8 cellular contexts compared by ENCODE assay signal in genomic region chr14:73714656-73715081, GRCh38. TPM values are rescaled to one million over a fixed set of nuclear protein-coding genes. Genes with fewer than 3 reads are reported as not detected.
DNase-seq lines count a peak whose midpoint lies in the region; ATAC-seq and TF ChIP-seq lines count a peak whose summit lies in the region.

No MANE protein-coding gene starts in this region.

- H3K4me1 Mint-ChIP-seq in neural crest cell, result peaks cover 66% of the 10 kb centered on the region

- H3K36me3 Mint-ChIP-seq in neural crest cell (ENCODE audit: low read depth), result peaks cover 12% of the 10 kb centered on the region

- peak overlapping the region; percentile 91 for H3K4me3 Mint-ChIP-seq in neural crest cell

- H3K27ac Mint-ChIP-seq in neural crest cell (ENCODE audit: unreplicated experiment), result peak overlapping the region; percentile 96

- no peak for DNase-seq in AG09309 (ENCODE audit: low read depth)
- DNase-seq in NCI-H748 treated with DMSO at 0.1 percent for 48 hours (lab: John Stamatoyannopoulos, UW), result peak; percentile 84
- DNase-seq in dermis blood vessel endothelial cell, result peak; percentile 34
- no peak for DNase-seq in neural crest cell (ENCODE audit: low read depth, low spot score)
- no peak for DNase-seq in SKM-1 (lab: John Stamatoyannopoulos, UW; ENCODE audit: unreplicated experiment)

- no peaks in the 10 kb centered on the region for H3K9me3 Mint-ChIP-seq in neural crest cell

- peak; percentile 3 for ATAC-seq in GM19324 (IDR thresholded peaks at IDR 0.05; ENCODE audit: low FRiP score, unreplicated experiment)
- ATAC-seq in HG03469 (IDR thresholded peaks at IDR 0.05; ENCODE audit: unreplicated experiment), result no peak
- no peak for ATAC-seq in GM18861 (IDR thresholded peaks at IDR 0.05; ENCODE audit: unreplicated experiment)

- TF ChIP-seq CTCF in AG09309 (IDR thresholded peaks at IDR 0.05; ENCODE audit: control insufficient read depth, insufficient read depth, low read depth, low read length, missing control alignments), result no peak
- no peak for TF ChIP-seq CTCF in neural crest cell (conservative IDR thresholded peaks at IDR 0.05)

- peak overlapping the region; percentile 77 for H3K4me3 ChIP-seq in AG09309 (ENCODE audit: control insufficient read depth, low read depth, low read length)

- H3K27me3 Mint-ChIP-seq in neural crest cell (ENCODE audit: low read depth), result no peaks in the 10 kb centered on the region

RNA-seq across cellular contexts. Expression of gene PNMA1, which starts 0.5 kb away (rescaled TPM):
- total RNA-seq in dermis blood vessel endothelial cell, result 15.7 and 38.0 TPM in 2 replicates
- total RNA-seq in neural crest cell, result 94.4 and 97.4 TPM in 2 replicates

Comparison
In these comparisons a context has a peak if more than half of its experiments do, and no peak if none do; other contexts are left out.
1. DNase-seq: peak in NCI-H748 treated with DMSO at 0.1 percent for 48 hours (single experiment) and dermis blood vessel endothelial cell (single experiment); none in AG09309 (single experiment), neural crest cell (single experiment) and SKM-1 (single experiment).